Comparison of ENCODE assay signal across 9 cellular contexts in genomic region chr5:142717582-142718215, GRCh38. TPM values are rescaled to one million over a fixed set of nuclear protein-coding genes. Genes with fewer than 3 reads are reported as not detected.
A peak's percentile ranks its signal among the peaks of the same experiment; 100 is the strongest.
DNase-seq lines count a peak whose midpoint lies in the region; TF ChIP-seq lines count a peak whose summit lies in the region.
"Had no signal": no experiment of that assay in that cellular context is flagged by ENCODE, and none has a peak within 500 bp of the region (broad histone marks: within the 10 kb centered on the region; RNA-seq: fewer than 3 reads in every experiment).

No MANE protein-coding gene starts in this region.

- H3K27ac ChIP-seq in esophagus muscularis mucosa (replicated peaks in 1 of 4) (peak overlapping the region in 2 of 4 donors; percentile 56 to 60), osteoblast (ENCODE audit: low read depth, low read length) (peak overlapping the region; percentile 26)

- H3K4me1 ChIP-seq in esophagus muscularis mucosa: peaks cover 15 to 32% (median 23%) of the 10 kb centered on the region in 4 donors
- peaks cover 14% of the 10 kb centered on the region for H3K4me1 ChIP-seq in osteoblast (ENCODE audit: insufficient read depth, low read length)

- WGBS in esophagus muscularis mucosa: 69% methylated on average over 10 of the region's 11 CpGs

- intact Hi-C loops in esophagus muscularis mucosa (cut with DNase I): loop anchor here (1.0 to 5.0 kb wide), 2 partner anchors 55 to 163 kb away; partner anchors contain the start of gene ARHGAP26

- H3K4me3 ChIP-seq in esophagus muscularis mucosa: no peak overlapping the region
- H3K4me3 ChIP-seq in osteoblast (ENCODE audit: insufficient read depth, low read length): no peak overlapping the region

- H3K36me3 ChIP-seq in esophagus muscularis mucosa (no peaks in the 10 kb centered on the region), osteoblast (ENCODE audit: insufficient read depth, low read length) (no peaks in the 10 kb centered on the region)

- H3K9me3 ChIP-seq in esophagus muscularis mucosa: no peaks in the 10 kb centered on the region
- H3K9me3 ChIP-seq in osteoblast (ENCODE audit: low read depth, low read length): no peaks in the 10 kb centered on the region

- H3K27me3 ChIP-seq in esophagus muscularis mucosa: peaks cover 0 to 7% (median 0%) of the 10 kb centered on the region in 4 donors
- H3K27me3 ChIP-seq in osteoblast (ENCODE audit: insufficient read depth, low read length): no peaks in the 10 kb centered on the region

- no peaks in the 10 kb centered on the region for H4K20me1 ChIP-seq in osteoblast (ENCODE audit: insufficient read depth, low read length)

- H3K79me2 ChIP-seq in osteoblast (ENCODE audit: insufficient read depth, low read length): no peaks in the 10 kb centered on the region

- peak overlapping the region; percentile 23 for H3K4me2 ChIP-seq in osteoblast (ENCODE audit: insufficient read depth, low read length)

- H2AFZ ChIP-seq in osteoblast (ENCODE audit: low read length): peak overlapping the region; percentile 23

- TF ChIP-seq POLR2A in esophagus muscularis mucosa (IDR thresholded peaks at IDR 0.05; ENCODE audit: low read depth): no peak

- DNase-seq in DMS153 treated with DMSO at 0.1 percent for 48 hours (lab: John Stamatoyannopoulos, UW; ENCODE audit: unreplicated experiment) (peak; percentile 21), HT1080 (ENCODE audit: low read depth) (peak; percentile 66), RPMI7951 (ENCODE audit: low read depth) (peak; percentile 59), esophagus muscularis mucosa (ENCODE audit: extremely low spot score) (no peak), osteoblast (ENCODE audit: insufficient read length, low spot score, missing footprints) (no peak), DMS79 (lab: John Stamatoyannopoulos, UW) (no peak), activated gamma-delta T cell treated with Interleukin-2 at 50 U/mL for 16 hours (no peak)
- DNase-seq in stimulated activated naive CD4-positive, alpha-beta T cell treated with Interleukin-2 at 50 U/mL for 16 hours (lab: John Stamatoyannopoulos, UW): no peak

- no peak for TF ChIP-seq EP300 in esophagus muscularis mucosa (IDR thresholded peaks at IDR 0.05)

- TF ChIP-seq CTCF in esophagus muscularis mucosa (IDR thresholded peaks at IDR 0.05) (peak; percentile 61 to 87 (median 69)), osteoblast (IDR thresholded peaks at IDR 0.05; ENCODE audit: extremely low read depth, low read depth, low read length) (peak; percentile 90)

RNA-seq across cellular contexts. Expression of gene FGF1, which starts 31.8 kb away (rescaled TPM):
- 4.0 and 7.2 TPM in 2 replicates for total RNA-seq in HT1080 (2014; rRNA removed; shearing (Covaris generic))
- polyA plus RNA-seq in HT1080 (2015; cell fraction: cytosol; rRNA removed): 4.7 and 5.6 TPM in 2 replicates
- polyA plus RNA-seq in HT1080 (2015; cell fraction: nucleus; rRNA removed): 5.0 and 5.4 TPM in 2 replicates
- total RNA-seq in RPMI7951 (2014; rRNA removed; shearing (Covaris generic)): 11.5 and 13.1 TPM in 2 replicates
- total RNA-seq in esophagus muscularis mucosa: 1 to 10 TPM; 1.7 to 4.0 (median 2.9) TPM
- total RNA-seq in osteoblast: 2.9 and 4.3 TPM in 2 replicates
- total RNA-seq: naive thymus-derived CD8-positive, alpha-beta T cell had no signal
- polyA plus RNA-seq: naive thymus-derived CD8-positive, alpha-beta T cell had no signal

RNA-seq across cellular contexts. Expression of gene ARHGAP26, which starts 52.5 kb away (rescaled TPM):
- 4.8 and 9.9 TPM in 2 replicates for total RNA-seq in HT1080 (2014; rRNA removed; shearing (Covaris generic))
- 7.1 and 7.7 TPM in 2 replicates for polyA plus RNA-seq in HT1080 (2015; cell fraction: cytosol; rRNA removed)
- 10.0 and 10.4 TPM in 2 replicates for polyA plus RNA-seq in HT1080 (2015; cell fraction: nucleus; rRNA removed)
- 1.1 and 1.4 TPM in 2 replicates for total RNA-seq in RPMI7951 (2014; rRNA removed; shearing (Covaris generic))
- total RNA-seq in esophagus muscularis mucosa (10 to 100 TPM; 22.3 to 40.7 (median 28.2) TPM), osteoblast (6.2 and 7.6 TPM in 2 replicates)

Comparison
In these comparisons a context has a peak if more than half of its experiments do, and no peak if none do; other contexts are left out.
1. DNase-seq: peak in DMS153 treated with DMSO at 0.1 percent for 48 hours (single experiment), HT1080 (single experiment) and RPMI7951 (single experiment); none in esophagus muscularis mucosa (single experiment), osteoblast (single experiment), DMS79 (single experiment), activated gamma-delta T cell treated with Interleukin-2 at 50 U/mL for 16 hours (single experiment) and stimulated activated naive CD4-positive, alpha-beta T cell treated with Interleukin-2 at 50 U/mL for 16 hours (single experiment).